Comparison of ENCODE assay signal across 1 cellular context in genomic region chr11:96567193-96567592, GRCh38.
TF ChIP-seq lines count a peak whose summit lies in the region.

No MANE protein-coding gene starts in this region.

TF ChIP-seq in GM23338, 12 proteins besides CTCF, POLR2A, EP300 and RAD21 (continued from another document):
- TF ChIP-seq, protein P1, sequence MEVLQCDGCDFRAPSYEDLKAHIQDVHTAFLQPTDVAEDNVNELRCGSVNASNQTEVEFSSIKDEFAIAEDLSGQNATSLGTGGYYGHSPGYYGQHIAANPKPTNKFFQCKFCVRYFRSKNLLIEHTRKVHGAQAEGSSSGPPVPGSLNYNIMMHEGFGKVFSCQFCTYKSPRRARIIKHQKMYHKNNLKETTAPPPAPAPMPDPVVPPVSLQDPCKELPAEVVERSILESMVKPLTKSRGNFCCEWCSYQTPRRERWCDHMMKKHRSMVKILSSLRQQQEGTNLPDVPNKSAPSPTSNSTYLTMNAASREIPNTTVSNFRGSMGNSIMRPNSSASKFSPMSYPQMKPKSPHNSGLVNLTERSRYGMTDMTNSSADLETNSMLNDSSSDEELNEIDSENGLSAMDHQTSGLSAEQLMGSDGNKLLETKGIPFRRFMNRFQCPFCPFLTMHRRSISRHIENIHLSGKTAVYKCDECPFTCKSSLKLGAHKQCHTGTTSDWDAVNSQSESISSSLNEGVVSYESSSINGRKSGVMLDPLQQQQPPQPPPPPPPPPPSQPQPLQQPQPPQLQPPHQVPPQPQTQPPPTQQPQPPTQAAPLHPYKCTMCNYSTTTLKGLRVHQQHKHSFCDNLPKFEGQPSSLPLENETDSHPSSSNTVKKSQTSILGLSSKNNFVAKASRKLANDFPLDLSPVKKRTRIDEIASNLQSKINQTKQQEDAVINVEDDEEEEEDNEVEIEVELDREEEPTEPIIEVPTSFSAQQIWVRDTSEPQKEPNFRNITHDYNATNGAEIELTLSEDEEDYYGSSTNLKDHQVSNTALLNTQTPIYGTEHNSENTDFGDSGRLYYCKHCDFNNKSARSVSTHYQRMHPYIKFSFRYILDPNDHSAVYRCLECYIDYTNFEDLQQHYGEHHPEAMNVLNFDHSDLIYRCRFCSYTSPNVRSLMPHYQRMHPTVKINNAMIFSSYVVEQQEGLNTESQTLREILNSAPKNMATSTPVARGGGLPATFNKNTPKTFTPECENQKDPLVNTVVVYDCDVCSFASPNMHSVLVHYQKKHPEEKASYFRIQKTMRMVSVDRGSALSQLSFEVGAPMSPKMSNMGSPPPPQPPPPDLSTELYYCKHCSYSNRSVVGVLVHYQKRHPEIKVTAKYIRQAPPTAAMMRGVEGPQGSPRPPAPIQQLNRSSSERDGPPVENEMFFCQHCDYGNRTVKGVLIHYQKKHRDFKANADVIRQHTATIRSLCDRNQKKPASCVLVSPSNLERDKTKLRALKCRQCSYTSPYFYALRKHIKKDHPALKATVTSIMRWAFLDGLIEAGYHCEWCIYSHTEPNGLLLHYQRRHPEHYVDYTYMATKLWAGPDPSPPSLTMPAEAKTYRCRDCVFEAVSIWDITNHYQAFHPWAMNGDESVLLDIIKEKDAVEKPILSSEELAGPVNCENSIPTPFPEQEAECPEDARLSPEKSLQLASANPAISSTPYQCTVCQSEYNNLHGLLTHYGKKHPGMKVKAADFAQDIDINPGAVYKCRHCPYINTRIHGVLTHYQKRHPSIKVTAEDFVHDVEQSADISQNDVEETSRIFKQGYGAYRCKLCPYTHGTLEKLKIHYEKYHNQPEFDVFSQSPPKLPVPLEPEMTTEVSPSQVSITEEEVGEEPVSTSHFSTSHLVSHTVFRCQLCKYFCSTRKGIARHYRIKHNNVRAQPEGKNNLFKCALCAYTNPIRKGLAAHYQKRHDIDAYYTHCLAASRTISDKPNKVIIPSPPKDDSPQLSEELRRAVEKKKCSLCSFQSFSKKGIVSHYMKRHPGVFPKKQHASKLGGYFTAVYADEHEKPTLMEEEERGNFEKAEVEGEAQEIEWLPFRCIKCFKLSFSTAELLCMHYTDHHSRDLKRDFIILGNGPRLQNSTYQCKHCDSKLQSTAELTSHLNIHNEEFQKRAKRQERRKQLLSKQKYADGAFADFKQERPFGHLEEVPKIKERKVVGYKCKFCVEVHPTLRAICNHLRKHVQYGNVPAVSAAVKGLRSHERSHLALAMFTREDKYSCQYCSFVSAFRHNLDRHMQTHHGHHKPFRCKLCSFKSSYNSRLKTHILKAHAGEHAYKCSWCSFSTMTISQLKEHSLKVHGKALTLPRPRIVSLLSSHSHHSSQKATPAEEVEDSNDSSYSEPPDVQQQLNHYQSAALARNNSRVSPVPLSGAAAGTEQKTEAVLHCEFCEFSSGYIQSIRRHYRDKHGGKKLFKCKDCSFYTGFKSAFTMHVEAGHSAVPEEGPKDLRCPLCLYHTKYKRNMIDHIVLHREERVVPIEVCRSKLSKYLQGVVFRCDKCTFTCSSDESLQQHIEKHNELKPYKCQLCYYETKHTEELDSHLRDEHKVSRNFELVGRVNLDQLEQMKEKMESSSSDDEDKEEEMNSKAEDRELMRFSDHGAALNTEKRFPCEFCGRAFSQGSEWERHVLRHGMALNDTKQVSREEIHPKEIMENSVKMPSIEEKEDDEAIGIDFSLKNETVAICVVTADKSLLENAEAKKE (CRISPR knock-in tag; IDR thresholded peaks at IDR 0.05) = no peak
- TF ChIP-seq POLR2AphosphoS5 (IDR thresholded peaks at IDR 0.05; ENCODE audit: low read depth) = no peak
- TF ChIP-seq EZH2 (IDR thresholded peaks at IDR 0.05; ENCODE audit: low read depth, unreplicated experiment) = no peak
- no peak for TF ChIP-seq JUNB (IDR thresholded peaks at IDR 0.05; ENCODE audit: unreplicated experiment)
- TF ChIP-seq, protein P2, sequence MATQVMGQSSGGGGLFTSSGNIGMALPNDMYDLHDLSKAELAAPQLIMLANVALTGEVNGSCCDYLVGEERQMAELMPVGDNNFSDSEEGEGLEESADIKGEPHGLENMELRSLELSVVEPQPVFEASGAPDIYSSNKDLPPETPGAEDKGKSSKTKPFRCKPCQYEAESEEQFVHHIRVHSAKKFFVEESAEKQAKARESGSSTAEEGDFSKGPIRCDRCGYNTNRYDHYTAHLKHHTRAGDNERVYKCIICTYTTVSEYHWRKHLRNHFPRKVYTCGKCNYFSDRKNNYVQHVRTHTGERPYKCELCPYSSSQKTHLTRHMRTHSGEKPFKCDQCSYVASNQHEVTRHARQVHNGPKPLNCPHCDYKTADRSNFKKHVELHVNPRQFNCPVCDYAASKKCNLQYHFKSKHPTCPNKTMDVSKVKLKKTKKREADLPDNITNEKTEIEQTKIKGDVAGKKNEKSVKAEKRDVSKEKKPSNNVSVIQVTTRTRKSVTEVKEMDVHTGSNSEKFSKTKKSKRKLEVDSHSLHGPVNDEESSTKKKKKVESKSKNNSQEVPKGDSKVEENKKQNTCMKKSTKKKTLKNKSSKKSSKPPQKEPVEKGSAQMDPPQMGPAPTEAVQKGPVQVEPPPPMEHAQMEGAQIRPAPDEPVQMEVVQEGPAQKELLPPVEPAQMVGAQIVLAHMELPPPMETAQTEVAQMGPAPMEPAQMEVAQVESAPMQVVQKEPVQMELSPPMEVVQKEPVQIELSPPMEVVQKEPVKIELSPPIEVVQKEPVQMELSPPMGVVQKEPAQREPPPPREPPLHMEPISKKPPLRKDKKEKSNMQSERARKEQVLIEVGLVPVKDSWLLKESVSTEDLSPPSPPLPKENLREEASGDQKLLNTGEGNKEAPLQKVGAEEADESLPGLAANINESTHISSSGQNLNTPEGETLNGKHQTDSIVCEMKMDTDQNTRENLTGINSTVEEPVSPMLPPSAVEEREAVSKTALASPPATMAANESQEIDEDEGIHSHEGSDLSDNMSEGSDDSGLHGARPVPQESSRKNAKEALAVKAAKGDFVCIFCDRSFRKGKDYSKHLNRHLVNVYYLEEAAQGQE (IDR thresholded peaks at IDR 0.05; ENCODE audit: unreplicated experiment) = no peak
- no peak for TF ChIP-seq ZNF331 (CRISPR knock-in tag; IDR thresholded peaks at IDR 0.05; ENCODE audit: low read depth)
- TF ChIP-seq STAT1 (IDR thresholded peaks at IDR 0.05; ENCODE audit: unreplicated experiment) = no peak
- no peak for TF ChIP-seq ZNF114 (CRISPR knock-in tag; IDR thresholded peaks at IDR 0.05)
- TF ChIP-seq, protein P3, sequence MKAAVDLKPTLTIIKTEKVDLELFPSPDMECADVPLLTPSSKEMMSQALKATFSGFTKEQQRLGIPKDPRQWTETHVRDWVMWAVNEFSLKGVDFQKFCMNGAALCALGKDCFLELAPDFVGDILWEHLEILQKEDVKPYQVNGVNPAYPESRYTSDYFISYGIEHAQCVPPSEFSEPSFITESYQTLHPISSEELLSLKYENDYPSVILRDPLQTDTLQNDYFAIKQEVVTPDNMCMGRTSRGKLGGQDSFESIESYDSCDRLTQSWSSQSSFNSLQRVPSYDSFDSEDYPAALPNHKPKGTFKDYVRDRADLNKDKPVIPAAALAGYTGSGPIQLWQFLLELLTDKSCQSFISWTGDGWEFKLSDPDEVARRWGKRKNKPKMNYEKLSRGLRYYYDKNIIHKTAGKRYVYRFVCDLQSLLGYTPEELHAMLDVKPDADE (IDR thresholded peaks at IDR 0.05) = no peak
